30 cellular contexts compared by ENCODE assay signal in genomic region chr13:27601771-27602170, GRCh38.
"Had no signal": no experiment of that assay in that cellular context is flagged by ENCODE, and none has a peak within 500 bp of the region (broad histone marks: within the 10 kb centered on the region; RNA-seq: fewer than 3 reads in every experiment).

No MANE protein-coding gene starts in this region.

- H3K27ac Mint-ChIP-seq: naive thymus-derived CD8-positive, alpha-beta T cell; nephron; stimulated activated naive B cell treated with anti-CD40 and anti-IgM and Interleukin-4, amounts not matched to agents 10 μg/mL and 1 μg/mL and 100 μg/mL, for 72 hours; stimulated activated naive CD8-positive, alpha-beta T cell treated with anti-CD3 and anti-CD28 coated beads, Interleukin-15, Interleukin-2, amounts not matched to agents 100 ng/mL and 50 ng/mL, for 24 hours had no signal

- H3K36me3 ChIP-seq: left lung, lower lobe of right lung, pancreas, prostate gland, suprapubic skin, thoracic aorta, tibial artery, upper lobe of right lung had no signal

- H3K4me1 ChIP-seq: prostate gland had no signal

- H3K4me3 ChIP-seq: left lung, lower lobe of right lung, pancreas, prostate gland, skin epidermis, suprapubic skin, thoracic aorta, tibial artery, upper lobe of right lung had no signal

- DNase-seq: immature natural killer cell; kidney; left colon; left lung; lower lobe of right lung; mammary epithelial cell; mesenchymal stem cell; naive thymus-derived CD8-positive, alpha-beta T cell; nucleus accumbens; pancreas; posterior cingulate gyrus; retina; right cardiac atrium; stimulated activated CD4-positive, alpha-beta T cell treated with anti-CD3 and anti-CD28 coated beads, Interleukin-12 subunit alpha, Interleukin-12 subunit beta, amount 100 ng/mL, for 4 hours; stimulated activated CD4-positive, alpha-beta T cell treated with anti-CD3 and anti-CD28 coated beads, Interleukin-15, amount 100 ng/mL, for 24 hours; stimulated activated CD4-positive, alpha-beta T cell treated with anti-CD3 and anti-CD28 coated beads, Interleukin-2, amount 100 ng/mL, for 24 hours; stimulated activated CD4-positive, alpha-beta T cell treated with anti-CD3 and anti-CD28 coated beads, Interleukin-4, amount 100 ng/mL, for 1 hour; stimulated activated naive B cell treated with anti-CD40 and anti-IgM and Interleukin-4, amounts not matched to agents 10 μg/mL and 1 μg/mL and 100 μg/mL, for 72 hours; tibial artery; trophoblast cell; upper lobe of right lung had no signal

- H3K9me3 Mint-ChIP-seq: immature natural killer cell; naive thymus-derived CD8-positive, alpha-beta T cell; nephron; neural crest cell; stimulated activated naive CD8-positive, alpha-beta T cell treated with anti-CD3 and anti-CD28 coated beads, Interleukin-15, Interleukin-2, amounts not matched to agents 100 ng/mL and 50 ng/mL, for 24 hours had no signal

- H3K4me3 Mint-ChIP-seq: immature natural killer cell; naive thymus-derived CD8-positive, alpha-beta T cell; nephron; neural crest cell; stimulated activated naive B cell treated with anti-CD40 and anti-IgM and Interleukin-4, amounts not matched to agents 10 μg/mL and 1 μg/mL and 100 μg/mL, for 72 hours; stimulated activated naive CD8-positive, alpha-beta T cell treated with anti-CD3 and anti-CD28 coated beads, Interleukin-15, Interleukin-2, amounts not matched to agents 100 ng/mL and 50 ng/mL, for 24 hours had no signal

- H3K36me3 Mint-ChIP-seq: immature natural killer cell had no signal

- H3K27ac ChIP-seq: left lung, lower lobe of right lung, pancreas, prostate gland, skin epidermis, suprapubic skin, thoracic aorta, tibial artery, upper lobe of right lung had no signal

- H3K4me1 Mint-ChIP-seq: nephron had no signal

- H3K27me3 ChIP-seq: left lung, pancreas, suprapubic skin, tibial artery, upper lobe of right lung had no signal

- H3K9me3 ChIP-seq: left lung, lower lobe of right lung, pancreas, prostate gland, suprapubic skin, thoracic aorta, tibial artery, upper lobe of right lung had no signal

- FAIRE-seq: islet of Langerhans, kidney, urothelium cell line had no signal

- H3K27me3 Mint-ChIP-seq: naive thymus-derived CD8-positive, alpha-beta T cell; stimulated activated naive B cell treated with anti-CD40 and anti-IgM and Interleukin-4, amounts not matched to agents 10 μg/mL and 1 μg/mL and 100 μg/mL, for 72 hours; stimulated activated naive CD8-positive, alpha-beta T cell treated with anti-CD3 and anti-CD28 coated beads, Interleukin-15, Interleukin-2, amounts not matched to agents 100 ng/mL and 50 ng/mL, for 24 hours had no signal
